In genomic region chr17:8173056-8173870, GRCh38 we compare ENCODE assay signal across 8 cellular contexts. TPM values are rescaled to one million over a fixed set of nuclear protein-coding genes. Genes with fewer than 3 reads are reported as not detected.
DNase-seq lines count a peak whose midpoint lies in the region; ATAC-seq and TF ChIP-seq lines count a peak whose summit lies in the region.

No MANE protein-coding gene starts in this region.

- peaks cover 18% of the 10 kb centered on the region for H3K79me2 ChIP-seq in DND-41 (ENCODE audit: insufficient read depth, low read length)
- H3K79me2 ChIP-seq in OCI-LY3 (ENCODE audit: low read length) = no peaks in the 10 kb centered on the region

- WGBS in esophagus, 2 donors = 0 to 1% methylated on average over 23 of the region's 23 CpGs

- H3K9me3 ChIP-seq in DND-41 (ENCODE audit: insufficient read depth, low read length, severe bottlenecking) (no peaks in the 10 kb centered on the region), OCI-LY3 (ENCODE audit: insufficient read depth, low read length) (no peaks in the 10 kb centered on the region), esophagus (ENCODE audit: control insufficient read depth in 2 of 2, insufficient read depth in 1 of 2, low read depth in 1 of 2, low read length in 1 of 2) (no peaks in the 10 kb centered on the region), muscle layer of colon (ENCODE audit: low read length) (no peaks in the 10 kb centered on the region)

- DNase-seq in DND-41 (peak; percentile 88), superior temporal gyrus (ENCODE audit: extremely low spot score) (peak; percentile 98)
- DNase-seq in activated T-cell treated with anti-CD3 and anti-CD28 coated beads, Interleukin-2, amount 50 U/mL, for 1 hour = peak; percentile 49

- H3K27ac ChIP-seq in DND-41 (ENCODE audit: low read length) (peak overlapping the region; percentile 96), OCI-LY3 (ENCODE audit: low read length) (peak overlapping the region; percentile 85), esophagus (ENCODE audit: low read depth in 2 of 2, low read length in 1 of 2) (peak overlapping the region; percentile 72 to 81), muscle layer of colon (ENCODE audit: low read depth, low read length) (peak overlapping the region; percentile 86)

- H3K27ac Mint-ChIP-seq in IgD-negative memory B cell = peak overlapping the region; percentile 96 to 100 (median 100)

- H3K4me2 ChIP-seq in DND-41 (ENCODE audit: insufficient read depth, low read length) = peak overlapping the region; percentile 80
- H3K4me2 ChIP-seq in OCI-LY3 (ENCODE audit: low read length) = peak overlapping the region; percentile 84

- H3K4me1 ChIP-seq in DND-41 (ENCODE audit: insufficient read depth, low read length) = peaks cover 54% of the 10 kb centered on the region
- H3K4me1 ChIP-seq in OCI-LY3 (ENCODE audit: low read length) = peaks cover 20% of the 10 kb centered on the region
- H3K4me1 ChIP-seq in esophagus (ENCODE audit: control insufficient read depth in 2 of 2, insufficient read depth in 2 of 2, low read length in 1 of 2) = peaks cover 4 to 17% of the 10 kb centered on the region in 2 donors
- H3K4me1 ChIP-seq in muscle layer of colon (ENCODE audit: insufficient read depth, low read length) = peaks cover 32% of the 10 kb centered on the region

- H2AFZ ChIP-seq in DND-41 (ENCODE audit: low read depth, low read length) (peak overlapping the region; percentile 54), OCI-LY3 (ENCODE audit: low read depth, low read length) (no peak overlapping the region)

- H3K36me3 ChIP-seq in DND-41 (ENCODE audit: insufficient read depth, low read length) (no peaks in the 10 kb centered on the region; the same call in 1 of the 2 replicates), OCI-LY3 (replicated peaks; ENCODE audit: low read depth, low read length) (no peaks in the 10 kb centered on the region), esophagus (ENCODE audit: control insufficient read depth in 2 of 2, insufficient read depth in 2 of 2, low read length in 1 of 2) (no peaks in the 10 kb centered on the region), muscle layer of colon (ENCODE audit: insufficient read depth, low read length) (no peaks in the 10 kb centered on the region)

- TF ChIP-seq CTCF in DND-41 (IDR thresholded peaks at IDR 0.05; ENCODE audit: borderline replicate concordance, extremely low read depth, low read length, poor library complexity, severe bottlenecking) (no peak), OCI-LY3 (IDR thresholded peaks at IDR 0.05; ENCODE audit: low read depth, low read length) (no peak)

- no peaks in the 10 kb centered on the region for H3K9me3 Mint-ChIP-seq in IgD-negative memory B cell

- peak; percentile 82 for ATAC-seq in DND-41 (ENCODE audit: insufficient read depth, low read depth)
- peak; percentile 51 for ATAC-seq in GM21717 (IDR thresholded peaks at IDR 0.05; ENCODE audit: unreplicated experiment)

- H3K27me3 ChIP-seq in DND-41 (ENCODE audit: insufficient read depth, low read length, poor library complexity) (no peaks in the 10 kb centered on the region), OCI-LY3 (ENCODE audit: low read depth, low read length) (no peaks in the 10 kb centered on the region), esophagus (ENCODE audit: control insufficient read depth in 1 of 2, insufficient read depth in 2 of 2, low read length in 2 of 2) (no peaks in the 10 kb centered on the region), muscle layer of colon (ENCODE audit: control insufficient read depth in 1 of 2, insufficient read depth in 2 of 2, low read length in 2 of 2) (no peaks in the 10 kb centered on the region)

- no peaks in the 10 kb centered on the region for H3K27me3 Mint-ChIP-seq in IgD-negative memory B cell

- peak overlapping the region; percentile 21 to 52; a peak in 3 of 4 replicates for H3K4me3 ChIP-seq in DND-41 (ENCODE audit: low read depth in 1 of 2, low read length in 2 of 2)
- H3K4me3 ChIP-seq in OCI-LY3 (ENCODE audit: low read length) = peak overlapping the region; percentile 77
- peak overlapping the region; percentile 7 to 49 for H3K4me3 ChIP-seq in esophagus (ENCODE audit: low read depth in 1 of 2, low read length in 2 of 2)
- peak overlapping the region; percentile 10 to 53 for H3K4me3 ChIP-seq in muscle layer of colon (ENCODE audit: low read depth in 1 of 2, low read length in 2 of 2)

- H3K36me3 Mint-ChIP-seq in IgD-negative memory B cell = no peaks in the 10 kb centered on the region

- peaks cover 24 to 32% (median 29%) of the 10 kb centered on the region in 3 donors for H3K4me1 Mint-ChIP-seq in IgD-negative memory B cell

- peak overlapping the region; percentile 74 for H3K9ac ChIP-seq in DND-41 (ENCODE audit: low read depth, low read length)
- H3K9ac ChIP-seq in OCI-LY3 (ENCODE audit: low read length) = peak overlapping the region; percentile 70
- peak overlapping the region; percentile 41 for H3K9ac ChIP-seq in muscle layer of colon (ENCODE audit: low read length)

- peak overlapping the region; percentile 91 to 97 (median 94) for H3K4me3 Mint-ChIP-seq in IgD-negative memory B cell

- H4K20me1 ChIP-seq in DND-41 (ENCODE audit: insufficient read depth, low read length) (no peaks in the 10 kb centered on the region), OCI-LY3 (ENCODE audit: insufficient read depth, low read length) (no peaks in the 10 kb centered on the region)

RNA-seq across cellular contexts. Expression of gene TMEM107, which starts 2.9 kb away (rescaled TPM):
- 35.2 TPM for polyA plus RNA-seq in IgD-negative memory B cell
- 1 to 10 TPM; 5.6 to 8.9 TPM for polyA plus RNA-seq in esophagus

RNA-seq across cellular contexts. Expression of gene VAMP2, which starts 10.5 kb away (rescaled TPM):
- polyA plus RNA-seq in IgD-negative memory B cell (83.7 TPM), esophagus (10 to 100 TPM; 21.9 to 22.4 TPM)

RNA-seq across cellular contexts. Expression of gene BORCS6, which starts 16.7 kb away (rescaled TPM):
- polyA plus RNA-seq in IgD-negative memory B cell = 30.0 TPM
- 1 to 10 TPM; 3.3 to 8.2 TPM for polyA plus RNA-seq in esophagus

RNA-seq across cellular contexts. Expression of gene PER1, which starts 21.1 kb away (rescaled TPM):
- polyA plus RNA-seq in IgD-negative memory B cell (12.6 TPM), esophagus (10 to 100 TPM; 44.7 to 85.2 TPM)

RNA-seq across cellular contexts. Expression of gene AURKB, which starts 37.1 kb away (rescaled TPM):
- polyA plus RNA-seq in IgD-negative memory B cell (0.34 TPM), esophagus (10 to 100 TPM; 25.3 to 28.3 TPM)

Comparison
In these comparisons a context has a peak if more than half of its experiments do, and no peak if none do; other contexts are left out.
1. Peak in every context shown above with its lines: DNase-seq, ATAC-seq, H3K4me3 ChIP-seq and H3K27ac ChIP-seq.